8 cellular contexts compared by ENCODE assay signal in genomic region chr1:27668808-27669723, GRCh38. TPM values are rescaled to one million over a fixed set of nuclear protein-coding genes. Genes with fewer than 3 reads are reported as not detected.
A peak's percentile ranks its signal among the peaks of the same experiment; 100 is the strongest.
DNase-seq lines count a peak whose midpoint lies in the region; ATAC-seq and TF ChIP-seq lines count a peak whose summit lies in the region.

No MANE protein-coding gene starts in this region.

- peaks cover 5% of the 10 kb centered on the region for H3K36me3 ChIP-seq in CD8-positive, alpha-beta memory T cell (ENCODE audit: insufficient read depth, low read length)

- H3K4me1 ChIP-seq in CD8-positive, alpha-beta memory T cell (ENCODE audit: insufficient read depth, low read length), result peaks cover 29% of the 10 kb centered on the region
- peaks cover 6% of the 10 kb centered on the region for H3K4me1 ChIP-seq in foreskin keratinocyte

- H3K27ac Mint-ChIP-seq in CD8-positive, alpha-beta memory T cell, result peak overlapping the region; percentile 8 to 99 (median 88)
- H3K27ac Mint-ChIP-seq in activated T-helper 17 cell treated with anti-CD3 and anti-CD28 coated beads, Interleukin-2, amount 50 U/mL, for 72 hours, result peak overlapping the region; percentile 32

- no peak overlapping the region for H3K27ac ChIP-seq in CD8-positive, alpha-beta memory T cell (ENCODE audit: low read depth, low read length)
- H3K27ac ChIP-seq in foreskin keratinocyte (no peak overlapping the region), substantia nigra (ENCODE audit: low read depth, low read length, poor library complexity, severe bottlenecking) (no peak overlapping the region)

- peak overlapping the region; percentile 46 to 89 (median 82) for H3K4me3 Mint-ChIP-seq in CD8-positive, alpha-beta memory T cell
- peak overlapping the region; percentile 88 for H3K4me3 Mint-ChIP-seq in activated T-helper 17 cell treated with anti-CD3 and anti-CD28 coated beads, Interleukin-2, amount 50 U/mL, for 72 hours

- POLR2A ChIA-PET in CD8-positive, alpha-beta memory T cell (lab: Charles Lee), result interaction anchor here (1.0 to 2.4 kb wide), 2 partner anchors 48 to 57 kb away, joined by 3 to 22 read pairs; partner anchors contain the start of gene FAM76A

- peak overlapping the region; percentile 65 for H3K4me3 ChIP-seq in CD8-positive, alpha-beta memory T cell (ENCODE audit: low read length)

- CTCF ChIA-PET in CD8-positive, alpha-beta memory T cell (lab: Charles Lee), result interaction anchor here (0.6 to 7.3 kb wide), 52 partner anchors 8 to 1215 kb away, joined by 3 to 77 read pairs (median 4); partner anchors contain the start of genes AHDC1, FAM76A and STX12

- ATAC-seq in activated T-helper 17 cell treated with anti-CD3 and anti-CD28 coated beads, Interleukin-2, amount 50 U/mL, for 72 hours (replicated peaks), result peak; percentile 59
- ATAC-seq in foreskin keratinocyte, result peak; percentile 17

- peak; percentile 74 to 88 (median 80) for DNase-seq in CD8-positive, alpha-beta memory T cell
- DNase-seq in HT-29 (ENCODE audit: low spot score) (peak; percentile 68), RPMI7951 (ENCODE audit: low read depth) (peak; percentile 51), foreskin keratinocyte (peak in 1 of 2 donors; percentile 41), nucleus accumbens (lab: John Stamatoyannopoulos, UW) (peak in 49 of 56 donors; percentile 8 to 84 (median 47)), substantia nigra (lab: John Stamatoyannopoulos, UW) (peak in 41 of 49 donors; percentile 8 to 81 (median 46)), amniotic stem cell (lab: John Stamatoyannopoulos, UW) (no peak)

- peaks cover 33 to 38% (median 37%) of the 10 kb centered on the region in 3 donors for H3K4me1 Mint-ChIP-seq in CD8-positive, alpha-beta memory T cell
- H3K4me1 Mint-ChIP-seq in activated T-helper 17 cell treated with anti-CD3 and anti-CD28 coated beads, Interleukin-2, amount 50 U/mL, for 72 hours, result peaks cover 26% of the 10 kb centered on the region

- H3K9me3 ChIP-seq in CD8-positive, alpha-beta memory T cell (ENCODE audit: low read length), result no peaks in the 10 kb centered on the region

- no peaks in the 10 kb centered on the region for H3K27me3 Mint-ChIP-seq in CD8-positive, alpha-beta memory T cell
- no peaks in the 10 kb centered on the region for H3K27me3 Mint-ChIP-seq in activated T-helper 17 cell treated with anti-CD3 and anti-CD28 coated beads, Interleukin-2, amount 50 U/mL, for 72 hours

- no peaks in the 10 kb centered on the region for H3K9me3 Mint-ChIP-seq in CD8-positive, alpha-beta memory T cell
- no peaks in the 10 kb centered on the region for H3K9me3 Mint-ChIP-seq in activated T-helper 17 cell treated with anti-CD3 and anti-CD28 coated beads, Interleukin-2, amount 50 U/mL, for 72 hours

- peak; percentile 86 for TF ChIP-seq CTCF in foreskin keratinocyte (conservative IDR thresholded peaks at IDR 0.05)

- no peaks in the 10 kb centered on the region for H3K27me3 ChIP-seq in CD8-positive, alpha-beta memory T cell (ENCODE audit: insufficient read depth, low read length, poor library complexity, severe bottlenecking)
- H3K27me3 ChIP-seq in foreskin keratinocyte, result no peaks in the 10 kb centered on the region

- peaks cover 0 to 31% (median 8%) of the 10 kb centered on the region in 3 donors for H3K36me3 Mint-ChIP-seq in CD8-positive, alpha-beta memory T cell
- no peaks in the 10 kb centered on the region for H3K36me3 Mint-ChIP-seq in activated T-helper 17 cell treated with anti-CD3 and anti-CD28 coated beads, Interleukin-2, amount 50 U/mL, for 72 hours (ENCODE audit: low read depth)

RNA-seq across cellular contexts. Expression of gene IFI6, which starts 2.9 kb away (rescaled TPM):
- 10 to 100 TPM; 10.7 to 12.3 TPM for total RNA-seq in CD8-positive, alpha-beta memory T cell
- 161 TPM for polyA plus RNA-seq in CD8-positive, alpha-beta memory T cell
- total RNA-seq in HT-29 (2014; rRNA removed; shearing (Covaris generic)), result 84.5 and 178 TPM in 2 replicates
- total RNA-seq in RPMI7951 (2014; rRNA removed; shearing (Covaris generic)), result 75.3 and 169 TPM in 2 replicates
- total RNA-seq in activated T-helper 17 cell treated with anti-CD3 and anti-CD28 coated beads, Interleukin-2, amount 50 U/mL, for 72 hours, result 10 to 100 TPM; 32.3 to 43.7 TPM
- 797 and 1,066 TPM in 2 replicates for total RNA-seq in foreskin keratinocyte
- polyA plus RNA-seq in foreskin keratinocyte, result 1,018 and 1,394 TPM in 2 replicates

RNA-seq across cellular contexts. Expression of gene FGR, which starts 34.1 kb away (rescaled TPM):
- 1 to 10 TPM; 1.6 to 1.8 TPM for total RNA-seq in CD8-positive, alpha-beta memory T cell
- 49.6 TPM for polyA plus RNA-seq in CD8-positive, alpha-beta memory T cell
- not detected in 2 replicates for total RNA-seq in HT-29 (2014; rRNA removed; shearing (Covaris generic))
- not detected in 2 replicates for total RNA-seq in RPMI7951 (2014; rRNA removed; shearing (Covaris generic))
- 1 to 10 TPM in 1 of 2 donors, not detected in 1; 1.2 TPM for total RNA-seq in activated T-helper 17 cell treated with anti-CD3 and anti-CD28 coated beads, Interleukin-2, amount 50 U/mL, for 72 hours
- not detected in 2 replicates for total RNA-seq in foreskin keratinocyte
- 0.02 TPM in 1 of 2 replicates, not detected in the other for polyA plus RNA-seq in foreskin keratinocyte

RNA-seq across cellular contexts. Expression of gene FAM76A, which starts 56.7 kb away (rescaled TPM):
- total RNA-seq in CD8-positive, alpha-beta memory T cell, result 10 to 100 TPM; 13.2 to 13.7 TPM
- 9.2 TPM for polyA plus RNA-seq in CD8-positive, alpha-beta memory T cell
- total RNA-seq in HT-29 (2014; rRNA removed; shearing (Covaris generic)), result 7.4 and 7.5 TPM in 2 replicates
- total RNA-seq in RPMI7951 (2014; rRNA removed; shearing (Covaris generic)), result 12.1 and 16.7 TPM in 2 replicates
- total RNA-seq in activated T-helper 17 cell treated with anti-CD3 and anti-CD28 coated beads, Interleukin-2, amount 50 U/mL, for 72 hours, result 1 to 10 TPM; 6.4 to 8.4 TPM
- 12.2 and 12.9 TPM in 2 replicates for total RNA-seq in foreskin keratinocyte
- 4.4 and 5.6 TPM in 2 replicates for polyA plus RNA-seq in foreskin keratinocyte
